Comparison of ENCODE assay signal across 10 cellular contexts in genomic region chr13:28530729-28531194, GRCh38. TPM values are rescaled to one million over a fixed set of nuclear protein-coding genes. Genes with fewer than 3 reads are reported as not detected.
A peak's percentile ranks its signal among the peaks of the same experiment; 100 is the strongest.
DNase-seq lines count a peak whose midpoint lies in the region; ATAC-seq lines count a peak whose summit lies in the region.
"Had no signal": no experiment of that assay in that cellular context is flagged by ENCODE, and none has a peak within 500 bp of the region (broad histone marks: within the 10 kb centered on the region; RNA-seq: fewer than 3 reads in every experiment).

No MANE protein-coding gene starts in this region.

- no peaks in the 10 kb centered on the region for H3K36me3 Mint-ChIP-seq in CD8-positive, alpha-beta memory T cell

- H3K27me3 ChIP-seq in skeletal muscle satellite cell (ENCODE audit: control insufficient read depth, insufficient read depth, low read length): peaks cover 36% of the 10 kb centered on the region
- H3K27me3 ChIP-seq in CD8-positive, alpha-beta memory T cell (ENCODE audit: insufficient read depth, low read length, poor library complexity, severe bottlenecking): peaks cover 12% of the 10 kb centered on the region
- H3K27me3 ChIP-seq: body of pancreas had no signal

- no peaks in the 10 kb centered on the region for H3K4me1 Mint-ChIP-seq in stimulated activated naive CD8-positive, alpha-beta T cell treated with anti-CD3 and anti-CD28 coated beads, Interleukin-15, amount 100 ng/mL, for 72 hours
- H3K4me1 Mint-ChIP-seq in CD8-positive, alpha-beta memory T cell: no peaks in the 10 kb centered on the region
- H3K4me1 Mint-ChIP-seq: neural crest cell had no signal

- peaks cover 7% of the 10 kb centered on the region for H3K4me1 ChIP-seq in skeletal muscle satellite cell (ENCODE audit: control insufficient read depth, insufficient read depth, low read length)
- H3K4me1 ChIP-seq in CD8-positive, alpha-beta memory T cell (ENCODE audit: insufficient read depth, low read length): peaks cover 13% of the 10 kb centered on the region

- CTCF ChIA-PET in CD8-positive, alpha-beta memory T cell (lab: Charles Lee): no interaction called here

- in situ Hi-C loops in G401 (cut with HindIII; ENCODE audit: low sequenced_read_pairs): no loop called here

- no peak overlapping the region for H3K27ac Mint-ChIP-seq in stimulated activated naive CD8-positive, alpha-beta T cell treated with anti-CD3 and anti-CD28 coated beads, Interleukin-15, amount 100 ng/mL, for 72 hours
- no peak overlapping the region for H3K27ac Mint-ChIP-seq in CD8-positive, alpha-beta memory T cell

- H3K4me2 ChIP-seq in skeletal muscle satellite cell (ENCODE audit: low read length): peak overlapping the region; percentile 78

- H3K36me3 ChIP-seq in skeletal muscle satellite cell (ENCODE audit: insufficient read depth, low read length): no peaks in the 10 kb centered on the region
- no peaks in the 10 kb centered on the region for H3K36me3 ChIP-seq in CD8-positive, alpha-beta memory T cell (ENCODE audit: insufficient read depth, low read length)

- DNase-seq in G401 (ENCODE audit: low spot score) (peak; percentile 40), NCI-H1694 (lab: John Stamatoyannopoulos, UW) (peak; percentile 7), fibroblast of gingiva (ENCODE audit: low read depth) (peak; percentile 37), NCI-H446 treated with DMSO at 0.1 percent for 48 hours (lab: John Stamatoyannopoulos, UW) (no peak), medulla oblongata (ENCODE audit: extremely low spot score) (no peak)
- no peak for DNase-seq in stimulated activated naive CD8-positive, alpha-beta T cell treated with anti-CD3 and anti-CD28 coated beads, Interleukin-15, amount 100 ng/mL, for 72 hours
- no peak for DNase-seq in CD8-positive, alpha-beta memory T cell

- no peak overlapping the region for H3K4me3 Mint-ChIP-seq in stimulated activated naive CD8-positive, alpha-beta T cell treated with anti-CD3 and anti-CD28 coated beads, Interleukin-15, amount 100 ng/mL, for 72 hours
- H3K4me3 Mint-ChIP-seq in CD8-positive, alpha-beta memory T cell: no peak overlapping the region

- POLR2A ChIA-PET in CD8-positive, alpha-beta memory T cell (lab: Charles Lee): no interaction called here

- H3K9me3 ChIP-seq in skeletal muscle satellite cell (replicated peaks; ENCODE audit: low read length): no peaks in the 10 kb centered on the region
- H3K9me3 ChIP-seq in CD8-positive, alpha-beta memory T cell (ENCODE audit: low read length): no peaks in the 10 kb centered on the region
- H3K9me3 ChIP-seq: body of pancreas had no signal

- peak overlapping the region; percentile 41 for H3K9ac ChIP-seq in skeletal muscle satellite cell (ENCODE audit: low read depth, low read length)

- H3K27me3 Mint-ChIP-seq in stimulated activated naive CD8-positive, alpha-beta T cell treated with anti-CD3 and anti-CD28 coated beads, Interleukin-15, amount 100 ng/mL, for 72 hours: peaks cover 48% of the 10 kb centered on the region
- H3K27me3 Mint-ChIP-seq in CD8-positive, alpha-beta memory T cell: peaks cover 24 to 48% of the 10 kb centered on the region in 2 donors

- H3K9me3 Mint-ChIP-seq in stimulated activated naive CD8-positive, alpha-beta T cell treated with anti-CD3 and anti-CD28 coated beads, Interleukin-15, amount 100 ng/mL, for 72 hours: peaks cover 0 to 5% of the 10 kb centered on the region in 2 donors
- no peaks in the 10 kb centered on the region for H3K9me3 Mint-ChIP-seq in CD8-positive, alpha-beta memory T cell
- H3K9me3 Mint-ChIP-seq: neural crest cell had no signal

- no peak overlapping the region for H3K27ac ChIP-seq in CD8-positive, alpha-beta memory T cell (ENCODE audit: low read depth, low read length)

- ATAC-seq in stimulated activated naive CD8-positive, alpha-beta T cell treated with anti-CD3 and anti-CD28 coated beads, Interleukin-15, amount 100 ng/mL, for 72 hours: no peak

- peak overlapping the region; percentile 54 for H3K4me3 ChIP-seq in skeletal muscle satellite cell (ENCODE audit: low read length)
- no peak overlapping the region for H3K4me3 ChIP-seq in CD8-positive, alpha-beta memory T cell (ENCODE audit: low read length)
- H3K4me3 ChIP-seq: body of pancreas had no signal

RNA-seq across cellular contexts. Expression of gene FLT1, which starts 35.8 kb away (rescaled TPM):
- total RNA-seq in G401 (2014; rRNA removed; shearing (Covaris generic)): not detected in 2 replicates
- total RNA-seq in skeletal muscle satellite cell (2012; rRNA removed): not detected in 2 replicates
- 1 to 10 TPM; 2.4 to 2.7 TPM for total RNA-seq in CD8-positive, alpha-beta memory T cell
- polyA plus RNA-seq in CD8-positive, alpha-beta memory T cell: not detected
- total RNA-seq: neural crest cell had no signal

Comparison
In these comparisons a context has a peak if more than half of its experiments do, and no peak if none do; other contexts are left out.
1. DNase-seq: peak in G401 (single experiment), NCI-H1694 (single experiment) and fibroblast of gingiva (single experiment); none in stimulated activated naive CD8-positive, alpha-beta T cell treated with anti-CD3 and anti-CD28 coated beads, Interleukin-15, amount 100 ng/mL, for 72 hours (0 of 2), CD8-positive, alpha-beta memory T cell (0 of 5), NCI-H446 treated with DMSO at 0.1 percent for 48 hours (single experiment) and medulla oblongata (single experiment).